ENCODE assay signal across 18 cellular contexts in the genomic region with DNA sequence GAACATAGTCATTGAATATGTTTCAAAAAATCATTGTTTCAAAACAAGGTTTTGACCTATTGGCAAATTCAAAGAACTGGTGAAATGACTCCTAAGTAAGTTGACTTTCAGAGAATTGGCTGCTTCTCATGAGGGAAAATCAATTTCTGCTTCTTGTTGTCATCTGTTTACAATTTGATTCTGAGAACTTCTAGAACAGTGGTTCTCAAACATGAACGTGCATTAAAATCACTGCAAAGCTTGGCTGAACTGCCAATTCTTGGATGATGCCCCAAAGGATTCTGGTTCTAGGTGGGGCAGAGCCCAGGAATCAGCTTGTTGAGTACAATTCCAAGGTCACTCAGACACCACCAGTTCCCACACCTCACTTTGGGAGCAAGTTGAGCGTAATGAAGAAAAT.
A peak's percentile ranks its signal among the peaks of the same experiment; 100 is the strongest.
DNase-seq lines count a peak whose midpoint lies in the region; ATAC-seq, FAIRE-seq and TF ChIP-seq lines count a peak whose summit lies in the region.
"Had no signal": no experiment of that assay in that cellular context is flagged by ENCODE, and none has a peak within 500 bp of the region (broad histone marks: within the 10 kb centered on the region; RNA-seq: fewer than 3 reads in every experiment).

No MANE protein-coding gene starts in this region.

- peak; percentile 82 for FAIRE-seq in urothelium cell line (lab: Jason Lieb, UNC)
- FAIRE-seq: A549, D721Med, GM12892 had no signal

- WGBS in body of pancreas, 2 donors: 58% methylated on average over 2 of the region's 2 CpGs
- 71% methylated on average over 2 of the region's 2 CpGs for WGBS in right lobe of liver (ENCODE audit: insufficient coverage, low coverage, low lambda C conversion rate, missing lambda C conversion rate)

- TF ChIP-seq CTCF in body of pancreas (IDR thresholded peaks at IDR 0.05): no peak
- no peak for TF ChIP-seq CTCF in right lobe of liver (IDR thresholded peaks at IDR 0.05)

- no peaks in the 10 kb centered on the region for H3K36me3 ChIP-seq in H7 (replicated peaks; ENCODE audit: control insufficient read depth, insufficient read depth, low read length)
- no peaks in the 10 kb centered on the region for H3K36me3 ChIP-seq in body of pancreas (replicated peaks in 1 of 2; ENCODE audit: insufficient read depth in 1 of 2, low read depth in 2 of 2)
- H3K36me3 ChIP-seq in right lobe of liver: no peaks in the 10 kb centered on the region
- H3K36me3 ChIP-seq: BE2C, HAP-1 had no signal

- H3K4me3 ChIP-seq in H7 (ENCODE audit: insufficient read depth, low read depth, low read length) (no peak overlapping the region), body of pancreas (no peak overlapping the region), right lobe of liver (no peak overlapping the region)
- H3K4me3 ChIP-seq: A549, HAP-1 had no signal

- intact Hi-C loops in body of pancreas (cut with DNase I) (no loop called here), right lobe of liver (cut with DNase I) (no loop called here)

- H3K27ac ChIP-seq in body of pancreas (no peak overlapping the region), right lobe of liver (peak overlapping the region in 2 of 3 donors; percentile 18 to 69)
- H3K27ac ChIP-seq: C4-2B had no signal

- no peak for TF ChIP-seq POLR2A in body of pancreas (IDR thresholded peaks at IDR 0.05)
- no peak for TF ChIP-seq POLR2A in right lobe of liver (IDR thresholded peaks at IDR 0.05)

- H3K27me3 ChIP-seq in H7 (ENCODE audit: control insufficient read depth, insufficient read depth, low read length): no peaks in the 10 kb centered on the region
- H3K27me3 ChIP-seq in body of pancreas: no peaks in the 10 kb centered on the region
- no peaks in the 10 kb centered on the region for H3K27me3 ChIP-seq in right lobe of liver
- H3K27me3 ChIP-seq: BE2C had no signal

- peak; percentile 5 for DNase-seq in H7
- peak in 3 of 4 donors; percentile 33 to 42 (median 36) for DNase-seq in body of pancreas
- DNase-seq in right lobe of liver: no peak
- DNase-seq in urothelium cell line (ENCODE audit: low spot score): no peak
- DNase-seq in NCI-H2029 treated with DMSO at 0.1 percent for 48 hours (lab: John Stamatoyannopoulos, UW): no peak
- DNase-seq in inferior parietal cortex (ENCODE audit: extremely low spot score): no peak
- DNase-seq: BE2C; CD8-positive, alpha-beta T cell; COR-L47; DMS153; DND-41; GDM1; GOT3 had no signal

- H3K4me1 ChIP-seq in body of pancreas: peaks cover 18% of the 10 kb centered on the region
- H3K4me1 ChIP-seq in right lobe of liver: peaks cover 0 to 70% (median 2%) of the 10 kb centered on the region in 4 donors
- H3K4me1 ChIP-seq: BE2C, HAP-1 had no signal

- no peaks in the 10 kb centered on the region for H3K9me3 ChIP-seq in body of pancreas
- H3K9me3 ChIP-seq in right lobe of liver: no peaks in the 10 kb centered on the region
- H3K9me3 ChIP-seq: A549, BE2C, HAP-1 had no signal

- ATAC-seq in body of pancreas: peak; percentile 81
- ATAC-seq in right lobe of liver: peak; percentile 15 to 65 (median 42)
- ATAC-seq: A549; CD8-positive, alpha-beta T cell had no signal

Comparison
In these comparisons a context has a peak if more than half of its experiments do, and no peak if none do; other contexts are left out.
1. DNase-seq: peak in H7 (single experiment) and body of pancreas (3 of 4); none in right lobe of liver (0 of 3), urothelium cell line (single experiment), NCI-H2029 treated with DMSO at 0.1 percent for 48 hours (single experiment) and inferior parietal cortex (single experiment).
2. H3K27ac ChIP-seq: peak in right lobe of liver (2 of 3); none in body of pancreas (0 of 4).